In genomic region chr19:7262470-7262869, GRCh38 we compare ENCODE assay signal across 19 cellular contexts. TPM values are rescaled to one million over a fixed set of nuclear protein-coding genes. Genes with fewer than 3 reads are reported as not detected.
DNase-seq lines count a peak whose midpoint lies in the region; ATAC-seq and TF ChIP-seq lines count a peak whose summit lies in the region.
"Had no signal": no experiment of that assay in that cellular context is flagged by ENCODE, and none has a peak within 500 bp of the region (broad histone marks: within the 10 kb centered on the region; RNA-seq: fewer than 3 reads in every experiment).

No MANE protein-coding gene starts in this region.

- H3K9ac ChIP-seq in BLaER1: no peak overlapping the region; the same call in 1 of the 2 replicates

- TF ChIP-seq EP300 in sigmoid colon (IDR thresholded peaks at IDR 0.05): peak in 1 of 4 donors; percentile 65

- ATAC-seq in effector memory CD8-positive, alpha-beta T cell (replicated peaks): no peak
- no peak for ATAC-seq in GM18502 (IDR thresholded peaks at IDR 0.05; ENCODE audit: poor library complexity, unreplicated experiment)

- peaks cover 0 to 2% (median 1%) of the 10 kb centered on the region in 3 donors for H3K27me3 Mint-ChIP-seq in CD14-positive monocyte (ENCODE audit: low read depth in 3 of 3)
- H3K27me3 Mint-ChIP-seq in effector memory CD8-positive, alpha-beta T cell: peaks cover 13 to 32% of the 10 kb centered on the region in 2 donors
- H3K27me3 Mint-ChIP-seq: B cell had no signal

- intact Hi-C loops in sigmoid colon (cut with DNase I) (loop anchor here (5.0 kb wide), 1 partner anchor 35 kb away; no protein-coding TSS in a partner anchor), CD14-positive monocyte (cut with micrococcal nuclease) (no loop called here)

- H3K27me3 ChIP-seq in BLaER1 (no peaks in the 10 kb centered on the region), sigmoid colon (no peaks in the 10 kb centered on the region)

- DNase-seq in astrocyte of the hippocampus (ENCODE audit: low read depth, low spot score) (peak; percentile 39), medulla oblongata (ENCODE audit: extremely low spot score) (peak; percentile 23), sigmoid colon (no peak), CD14-positive monocyte (ENCODE audit: low spot score) (no peak), GM19238 (ENCODE audit: insufficient read length, low spot score) (no peak)
- DNase-seq in effector memory CD8-positive, alpha-beta T cell: no peak
- DNase-seq: CD4-positive, alpha-beta memory T cell; DMS153; GDM1; GOT3; KG1; NCI-H1694 treated with DMSO at 0.1 percent for 48 hours; NCI-H2107; NCI-H510A treated with DMSO at 0.1 percent for 48 hours; NCI-H82; SHP77 had no signal

- peak overlapping the region; percentile 59 for H3K27ac ChIP-seq in BLaER1
- peak overlapping the region; percentile 53 to 86 (median 74) for H3K27ac ChIP-seq in sigmoid colon

- peaks cover 10% of the 10 kb centered on the region for H3K9me3 ChIP-seq in BLaER1
- H3K9me3 ChIP-seq in sigmoid colon: no peaks in the 10 kb centered on the region

- no peak overlapping the region for H3K4me3 Mint-ChIP-seq in CD14-positive monocyte
- no peak overlapping the region for H3K4me3 Mint-ChIP-seq in effector memory CD8-positive, alpha-beta T cell
- H3K4me3 Mint-ChIP-seq: B cell; CD4-positive, alpha-beta memory T cell had no signal

- peaks cover 100% of the 10 kb centered on the region for H4K20me1 ChIP-seq in BLaER1

- WGBS in sigmoid colon, 2 donors: 92 to 95% methylated on average over 6 of the region's 6 CpGs

- peaks cover 19 to 51% of the 10 kb centered on the region in 2 donors for H3K36me3 Mint-ChIP-seq in CD14-positive monocyte
- H3K36me3 Mint-ChIP-seq in effector memory CD8-positive, alpha-beta T cell (ENCODE audit: insufficient read depth): no peaks in the 10 kb centered on the region
- H3K36me3 Mint-ChIP-seq: CD4-positive, alpha-beta memory T cell had no signal

- H3K4me2 ChIP-seq in BLaER1: peak overlapping the region; percentile 56

- H3K4me1 ChIP-seq in BLaER1 (peaks cover 81% of the 10 kb centered on the region), sigmoid colon (peaks cover 0 to 74% (median 65%) of the 10 kb centered on the region in 4 donors)

- no peak overlapping the region for H3K27ac Mint-ChIP-seq in CD14-positive monocyte
- no peak overlapping the region for H3K27ac Mint-ChIP-seq in effector memory CD8-positive, alpha-beta T cell
- H3K27ac Mint-ChIP-seq: B cell had no signal

- peaks cover 0 to 7% (median 0%) of the 10 kb centered on the region in 7 donors for H3K9me3 Mint-ChIP-seq in CD14-positive monocyte
- no peaks in the 10 kb centered on the region for H3K9me3 Mint-ChIP-seq in effector memory CD8-positive, alpha-beta T cell
- H3K9me3 Mint-ChIP-seq: CD4-positive, alpha-beta memory T cell had no signal

- H3K4me1 Mint-ChIP-seq in CD14-positive monocyte: peaks cover 34% of the 10 kb centered on the region
- no peaks in the 10 kb centered on the region for H3K4me1 Mint-ChIP-seq in effector memory CD8-positive, alpha-beta T cell (ENCODE audit: low read depth in 2 of 2)
- H3K4me1 Mint-ChIP-seq: B cell; CD4-positive, alpha-beta memory T cell had no signal

- TF ChIP-seq CTCF in sigmoid colon (IDR thresholded peaks at IDR 0.05) (no peak), CD14-positive monocyte (IDR thresholded peaks at IDR 0.05) (no peak)

- TF ChIP-seq POLR2A in sigmoid colon (IDR thresholded peaks at IDR 0.05): no peak

- H3K4me3 ChIP-seq in BLaER1 (no peak overlapping the region), sigmoid colon (no peak overlapping the region)

- H3K36me3 ChIP-seq in BLaER1 (peaks cover 100% of the 10 kb centered on the region), sigmoid colon (peaks cover 5 to 10% (median 8%) of the 10 kb centered on the region in 4 donors)

RNA-seq across cellular contexts. Expression of gene INSR, which starts 31.7 kb away (rescaled TPM):
- 10 to 100 TPM; 67.1 to 83.1 (median 80.6) TPM for total RNA-seq in sigmoid colon
- polyA plus RNA-seq in sigmoid colon: 10 to 100 TPM in 1 of 3 donors, 1 to 10 TPM in 2; 3.0 to 18.8 (median 3.2) TPM
- 1 to 10 TPM; 2.9 to 3.4 TPM for polyA plus RNA-seq in CD14-positive monocyte

Comparison
In these comparisons a context has a peak if more than half of its experiments do, and no peak if none do; other contexts are left out.
1. DNase-seq: peak in astrocyte of the hippocampus (single experiment) and medulla oblongata (single experiment); none in sigmoid colon (single experiment), CD14-positive monocyte (single experiment), effector memory CD8-positive, alpha-beta T cell (0 of 3) and GM19238 (single experiment).